In genomic region chr1:12078938-12079861, GRCh38 we compare ENCODE assay signal across 7 cellular contexts. TPM values are rescaled to one million over a fixed set of nuclear protein-coding genes. Genes with fewer than 3 reads are reported as not detected.
A peak's percentile ranks its signal among the peaks of the same experiment; 100 is the strongest.
DNase-seq lines count a peak whose midpoint lies in the region; ATAC-seq and TF ChIP-seq lines count a peak whose summit lies in the region.

No MANE protein-coding gene starts in this region.

- DNase-seq in DMS79 treated with DMSO at 0.1 percent for 48 hours (lab: John Stamatoyannopoulos, UW) (peak; percentile 41), Panc1 (ENCODE audit: low read depth, low spot score) (peak; percentile 24), astrocyte of the spinal cord (ENCODE audit: low read depth, low spot score) (peak; percentile 37), kidney tubule cell (ENCODE audit: low spot score) (peak; percentile 39), uterus (peak; percentile 27 to 33)

- H3K9me3 ChIP-seq in Panc1 (ENCODE audit: control insufficient read depth, insufficient read depth, low read depth, low read length) (no peaks in the 10 kb centered on the region), uterus (no peaks in the 10 kb centered on the region)

- no peak overlapping the region for H3K27ac ChIP-seq in Panc1 (ENCODE audit: low read length)
- H3K27ac ChIP-seq in uterus, result no peak overlapping the region

- no peak overlapping the region for H3K4me3 ChIP-seq in Panc1 (ENCODE audit: low read depth in 2 of 2, low read length in 2 of 2)
- H3K4me3 ChIP-seq in astrocyte of the spinal cord (ENCODE audit: low read depth, low read length), result no peak overlapping the region
- no peak overlapping the region for H3K4me3 ChIP-seq in uterus

- ATAC-seq in GM19035 (IDR thresholded peaks at IDR 0.05; ENCODE audit: unreplicated experiment), result peak; percentile 66
- ATAC-seq in HG03439 (IDR thresholded peaks at IDR 0.05; ENCODE audit: unreplicated experiment), result peak; percentile 45
- peak; percentile 67 for ATAC-seq in Panc1

- H3K36me3 ChIP-seq in Panc1 (ENCODE audit: control insufficient read depth, insufficient read depth, low read length), result peaks cover 2% of the 10 kb centered on the region; the same call in 1 of the 2 replicates
- H3K36me3 ChIP-seq in uterus, result no peaks in the 10 kb centered on the region

- POLR2A ChIA-PET in Panc1 (lab: Charles Lee), result interaction anchor here (0.6 kb wide), 1 partner anchor 25 kb away, joined by 4 read pairs; no protein-coding TSS in a partner anchor

- no peak for TF ChIP-seq POLR2A in uterus (IDR thresholded peaks at IDR 0.05)

- H3K4me1 ChIP-seq in Panc1 (ENCODE audit: control insufficient read depth, insufficient read depth, low read length) (no peaks in the 10 kb centered on the region), uterus (no peaks in the 10 kb centered on the region)

- no TSS peak for BruUV-seq in Panc1 (replicated peaks; lab: Mats Ljungman, UMichigan)

- H3K27me3 ChIP-seq in Panc1 (ENCODE audit: control insufficient read depth, insufficient read depth, low read length) (no peaks in the 10 kb centered on the region), uterus (no peaks in the 10 kb centered on the region)

- in situ Hi-C loops in Panc1 (cut with HindIII; ENCODE audit: low pct_unique_long_range_greater_than_20kb, low sequenced_read_pairs), result no loop called here
- in situ Hi-C loops in astrocyte of the spinal cord (cut with HindIII; ENCODE audit: low sequenced_read_pairs), result no loop called here

- CTCF ChIA-PET in Panc1 (lab: Charles Lee), result interaction anchor here (0.6 to 1.1 kb wide), 5 partner anchors 12 to 571 kb away, joined by 3 to 8 read pairs (median 5); no protein-coding TSS in a partner anchor

- peak; percentile 89 for TF ChIP-seq CTCF in Panc1 (IDR thresholded peaks at IDR 0.05)
- peak; percentile 76 for TF ChIP-seq CTCF in astrocyte of the spinal cord (IDR thresholded peaks at IDR 0.05; ENCODE audit: low read depth, low read length)
- TF ChIP-seq CTCF in uterus (IDR thresholded peaks at IDR 0.05), result peak; percentile 45 to 59 (median 51)

- intact Hi-C loops in Panc1 (cut with micrococcal nuclease; ENCODE audit: unreplicated experiment), result no loop called here
- intact Hi-C loops in uterus (cut with DNase I; ENCODE audit: low total_unique reads), result no loop called here

RNA-seq across cellular contexts. Expression of gene TNFRSF8, which starts 16.1 kb away (rescaled TPM):
- total RNA-seq in Panc1 (2021; ENCODE audit: unreplicated experiment), result 0.13 TPM
- polyA plus RNA-seq in Panc1 (2012; ENCODE audit: insufficient read length), result not detected
- 1 to 10 TPM in 2 of 4 donors, under 1 TPM in 2; 0.26 to 2.4 (median 0.85) TPM for total RNA-seq in uterus

RNA-seq across cellular contexts. Expression of gene MIIP, which starts 59.9 kb away (rescaled TPM):
- total RNA-seq in Panc1 (2021; ENCODE audit: unreplicated experiment), result 56.3 TPM
- 65.4 TPM for polyA plus RNA-seq in Panc1 (2012; ENCODE audit: insufficient read length)
- 10 to 100 TPM in 3 of 4 donors, 1 to 10 TPM in 1; 1.2 to 44.8 (median 33.6) TPM for total RNA-seq in uterus
